In genomic region chr7:3229904-3230470, GRCh38 we compare ENCODE assay signal across 27 cellular contexts.
"Had no signal": no experiment of that assay in that cellular context is flagged by ENCODE, and none has a peak within 500 bp of the region (broad histone marks: within the 10 kb centered on the region; RNA-seq: fewer than 3 reads in every experiment).

No MANE protein-coding gene starts in this region.

- H3K9me3 ChIP-seq: Peyer's patch, SJSA1 had no signal

- H3K4me1 ChIP-seq: Peyer's patch, SJSA1 had no signal

- H3K36me3 ChIP-seq: ascending aorta, cardiac muscle cell, Peyer's patch, SJSA1 had no signal

- DNase-seq: activated CD4-positive, alpha-beta T cell treated with anti-CD3 and anti-CD28 coated beads, Interleukin-2, amount 10 ng/mL, durations not matched to agents 24 days and 14 days; activated CD4-positive, alpha-beta T cell treated with anti-CD3 and anti-CD28 coated beads, Interleukin-2, amount 50 U/mL, for 48 hours; activated CD8-positive, alpha-beta memory T cell treated with anti-CD3 and anti-CD28 coated beads, Interleukin-2, amount 50 U/mL, for 48 hours; activated CD8-positive, alpha-beta T cell treated with anti-CD3 and anti-CD28 coated beads, Interleukin-2, amount 10 ng/mL, durations not matched to agents 7 days and 5 days; activated effector memory CD4-positive, alpha-beta T cell treated with Interleukin-2 at 50 U/mL for 16 hours; activated naive CD4-positive, alpha-beta T cell treated with anti-CD3 and anti-CD28 coated beads, Interleukin-2, amount 50 U/mL, for 16 hours; activated naive CD8-positive, alpha-beta T cell treated with anti-CD3 and anti-CD28 coated beads, Interleukin-2, amount 10 ng/mL, durations not matched to agents 7 days and 5 days; activated T-cell treated with anti-CD3 and anti-CD28 coated beads, Interleukin-2, amount 50 U/mL, for 48 hours; amygdala; Karpas-422; KBM-7; NCI-H1048; NCI-H1436 treated with DMSO at 0.1 percent for 48 hours; NCI-H187 treated with DMSO at 0.1 percent for 48 hours; NCI-H2081; NCI-H345; NCI-H524 treated with DMSO at 0.1 percent for 48 hours; NCI-H748 treated with DMSO at 0.1 percent for 48 hours; NK-92 treated with Interleukin-12 subunit alpha and Interleukin-12 subunit beta, amount 100 ng/mL, for 24 hours; PC-3; Peyer's patch; RPMI8226; SHP77 treated with DMSO at 0.1 percent for 48 hours; T1000 had no signal

- H3K4me3 ChIP-seq: ascending aorta, cardiac muscle cell, Peyer's patch, SJSA1 had no signal

- ATAC-seq: activated CD8-positive, alpha-beta T cell treated with anti-CD3 and anti-CD28 coated beads, Interleukin-2, amount 10 ng/mL, durations not matched to agents 7 days and 5 days; PC-3 had no signal

- H3K27ac ChIP-seq: ascending aorta, cardiac muscle cell, Peyer's patch, SJSA1 had no signal

- H3K27me3 ChIP-seq: ascending aorta, cardiac muscle cell, Peyer's patch had no signal
